In genomic region chr17:68456529-68457167, GRCh38 we compare ENCODE assay signal across 8 cellular contexts. TPM values are rescaled to one million over a fixed set of nuclear protein-coding genes. Genes with fewer than 3 reads are reported as not detected.
DNase-seq lines count a peak whose midpoint lies in the region; ATAC-seq and TF ChIP-seq lines count a peak whose summit lies in the region.

No MANE protein-coding gene starts in this region.

- H4K20me1 ChIP-seq in OCI-LY1 (ENCODE audit: insufficient read depth, low read length): no peaks in the 10 kb centered on the region
- no peaks in the 10 kb centered on the region for H4K20me1 ChIP-seq in mammary epithelial cell (ENCODE audit: insufficient read depth, low read length)

- peak overlapping the region; percentile 86 for H3K4me3 Mint-ChIP-seq in activated naive CD4-positive, alpha-beta T cell treated with anti-CD3 and anti-CD28 coated beads for 36 hours

- H3K4me1 Mint-ChIP-seq in activated naive CD4-positive, alpha-beta T cell treated with anti-CD3 and anti-CD28 coated beads for 36 hours (ENCODE audit: low read depth): peaks cover 43% of the 10 kb centered on the region

- in situ Hi-C loops in mammary epithelial cell (cut with MboI; ENCODE audit: low sequenced_read_pairs in 2 of 2): loop anchor here in 1 of 2 donors (10.0 to 25.0 kb wide), 2 partner anchors 202 to 494 kb away; no protein-coding TSS in a partner anchor

- H3K4me1 ChIP-seq in OCI-LY1 (ENCODE audit: insufficient read depth, low read length, severe bottlenecking) (peaks cover 57% of the 10 kb centered on the region), mammary epithelial cell (ENCODE audit: insufficient read depth, low read length) (peaks cover 30% of the 10 kb centered on the region), iPS-20b (ENCODE audit: insufficient read depth, low read length) (peaks cover 23% of the 10 kb centered on the region)

- no peaks in the 10 kb centered on the region for H3K9me3 Mint-ChIP-seq in activated naive CD4-positive, alpha-beta T cell treated with anti-CD3 and anti-CD28 coated beads for 36 hours
- no peaks in the 10 kb centered on the region for H3K9me3 Mint-ChIP-seq in activated naive CD4-positive, alpha-beta T cell treated with anti-CD3 and anti-CD28 coated beads, Interleukin-2, amount 50 U/mL, for 72 hours

- H3K27me3 ChIP-seq in OCI-LY1 (ENCODE audit: insufficient read depth, low read length): no peaks in the 10 kb centered on the region
- H3K27me3 ChIP-seq in mammary epithelial cell (ENCODE audit: insufficient read depth, low read length): no peaks in the 10 kb centered on the region
- H3K27me3 ChIP-seq in iPS-20b (ENCODE audit: insufficient read depth, low read length): peaks cover 16% of the 10 kb centered on the region

- ATAC-seq in activated naive CD4-positive, alpha-beta T cell treated with anti-CD3 and anti-CD28 coated beads, Interleukin-2, amount 50 U/mL, for 72 hours: no peak
- ATAC-seq in sciatic nerve (peak; percentile 83), GM21737 (IDR thresholded peaks at IDR 0.05; ENCODE audit: unreplicated experiment) (no peak), HG03521 (IDR thresholded peaks at IDR 0.05; ENCODE audit: unreplicated experiment) (no peak)

- no peaks in the 10 kb centered on the region for H3K79me2 ChIP-seq in OCI-LY1 (ENCODE audit: insufficient read depth, low read length)
- peaks cover 11% of the 10 kb centered on the region for H3K79me2 ChIP-seq in mammary epithelial cell (ENCODE audit: insufficient read depth, low read length)

- H3K27ac Mint-ChIP-seq in activated naive CD4-positive, alpha-beta T cell treated with anti-CD3 and anti-CD28 coated beads for 36 hours: no peak overlapping the region
- H3K27ac Mint-ChIP-seq in activated naive CD4-positive, alpha-beta T cell treated with anti-CD3 and anti-CD28 coated beads, Interleukin-2, amount 50 U/mL, for 72 hours: peak overlapping the region in 1 of 2 donors; percentile 65

- H3K9ac ChIP-seq in OCI-LY1 (ENCODE audit: low read length) (peak overlapping the region; percentile 59), mammary epithelial cell (ENCODE audit: insufficient read depth, low read length) (peak overlapping the region; percentile 90), iPS-20b (ENCODE audit: low read depth, low read length) (peak overlapping the region; percentile 56; the same call in 1 of the 2 replicates)

- H3K27ac ChIP-seq in OCI-LY1 (ENCODE audit: low read depth, low read length, poor library complexity, severe bottlenecking): no peak overlapping the region
- peak overlapping the region; percentile 96 for H3K27ac ChIP-seq in mammary epithelial cell (ENCODE audit: insufficient read depth, low read depth, low read length)
- no peak overlapping the region for H3K27ac ChIP-seq in iPS-20b (ENCODE audit: low read length)

- H3K36me3 ChIP-seq in OCI-LY1 (ENCODE audit: insufficient read depth, low read length) (no peaks in the 10 kb centered on the region; the same call in 1 of the 2 replicates), mammary epithelial cell (ENCODE audit: insufficient read depth, low read length) (no peaks in the 10 kb centered on the region), iPS-20b (ENCODE audit: insufficient read depth, low read depth, low read length) (0 out of 2 replicates have a peak, but pooled peaks cover 4% of the 10 kb centered on the region)

- DNase-seq in activated naive CD4-positive, alpha-beta T cell treated with anti-CD3 and anti-CD28 coated beads for 36 hours: no peak
- no peak for DNase-seq in activated naive CD4-positive, alpha-beta T cell treated with anti-CD3 and anti-CD28 coated beads, Interleukin-2, amount 50 U/mL, for 72 hours (ENCODE audit: low spot score in 2 of 2)
- DNase-seq in mammary epithelial cell (peak; percentile 87), sciatic nerve (ENCODE audit: low spot score) (peak; percentile 85)

- H3K9me3 ChIP-seq in OCI-LY1 (ENCODE audit: low read length) (no peaks in the 10 kb centered on the region), mammary epithelial cell (replicated peaks; ENCODE audit: insufficient read depth, low read length) (no peaks in the 10 kb centered on the region), iPS-20b (ENCODE audit: insufficient read depth, low read depth, low read length) (no peaks in the 10 kb centered on the region)

- H3K36me3 Mint-ChIP-seq in activated naive CD4-positive, alpha-beta T cell treated with anti-CD3 and anti-CD28 coated beads for 36 hours (ENCODE audit: low read depth): no peaks in the 10 kb centered on the region
- H3K36me3 Mint-ChIP-seq in activated naive CD4-positive, alpha-beta T cell treated with anti-CD3 and anti-CD28 coated beads, Interleukin-2, amount 50 U/mL, for 72 hours: no peaks in the 10 kb centered on the region

- H3K4me2 ChIP-seq in OCI-LY1 (ENCODE audit: low read length) (peak overlapping the region; percentile 69), mammary epithelial cell (ENCODE audit: insufficient read depth, low read depth, low read length) (peak overlapping the region; percentile 79)

- no peak for TF ChIP-seq CTCF in OCI-LY1 (IDR thresholded peaks at IDR 0.05; ENCODE audit: low read length)
- TF ChIP-seq CTCF in mammary epithelial cell (conservative IDR thresholded peaks at IDR 0.05 in 1 of 2, IDR thresholded peaks at IDR 0.05 in 1 of 2; ENCODE audit: extremely low read depth in 1 of 2, insufficient read depth in 1 of 2, low read depth in 1 of 2, low read length in 2 of 2): no peak

- H3F3A ChIP-seq in OCI-LY1 (ENCODE audit: insufficient read depth, low read length): no peaks in the 10 kb centered on the region

- peak overlapping the region; percentile 67 for H3K4me3 ChIP-seq in OCI-LY1 (ENCODE audit: low read depth, low read length, poor library complexity, severe bottlenecking)
- H3K4me3 ChIP-seq in mammary epithelial cell (replicated peaks in 1 of 3; ENCODE audit: insufficient read depth in 1 of 3, low read depth in 2 of 3, low read length in 3 of 3): peak overlapping the region; percentile 46 to 89 (median 81)
- H3K4me3 ChIP-seq in iPS-20b (ENCODE audit: low read length): peak overlapping the region; percentile 64

- H2AFZ ChIP-seq in OCI-LY1 (ENCODE audit: low read length) (no peak overlapping the region), mammary epithelial cell (ENCODE audit: low read depth, low read length) (peak overlapping the region; percentile 88)

- peaks cover 2% of the 10 kb centered on the region for H3K27me3 Mint-ChIP-seq in activated naive CD4-positive, alpha-beta T cell treated with anti-CD3 and anti-CD28 coated beads for 36 hours (ENCODE audit: low read depth)

- intact Hi-C loops in activated naive CD4-positive, alpha-beta T cell treated with anti-CD3 and anti-CD28 coated beads for 36 hours (cut with micrococcal nuclease): loop anchor here (1.0 to 2.0 kb wide), 5 partner anchors 42 to 421 kb away; partner anchors contain the start of genes ARSG, KPNA2, PRKAR1A and SLC16A6
- intact Hi-C loops in mammary epithelial cell (cut with micrococcal nuclease): loop anchor here (1.0 to 10.0 kb wide), 5 partner anchors 20 to 562 kb away; partner anchors contain the start of genes AMZ2, KPNA2 and PRKAR1A
- intact Hi-C loops in sciatic nerve (cut with DNase I): no loop called here

- no TSS peak for BruUV-seq in mammary epithelial cell (replicated peaks; lab: Mats Ljungman, UMichigan)

- dilution Hi-C loops in mammary epithelial cell (cut with HindIII; ENCODE audit: low sequenced_read_pairs): no loop called here

- 3% methylated on average over 11 of the region's 18 CpGs for WGBS in mammary epithelial cell (ENCODE audit: low coverage, missing lambda C conversion rate)

- CTCF ChIA-PET in activated naive CD4-positive, alpha-beta T cell treated with anti-CD3 and anti-CD28 coated beads for 36 hours (lab: Charles Lee): interaction anchor here (0.7 to 4.4 kb wide), 8 partner anchors 10 to 284 kb away, joined by 3 to 22 read pairs (median 6); partner anchors contain the start of gene PRKAR1A
- CTCF ChIA-PET in mammary epithelial cell (lab: Charles Lee; ENCODE audit: low non-redundant PET): no interaction called here

- H3K9me2 ChIP-seq in OCI-LY1 (ENCODE audit: low read depth, low read length): no peaks in the 10 kb centered on the region

RNA-seq across cellular contexts. Expression of gene WIPI1, which starts 0.6 kb away (rescaled TPM):
- total RNA-seq in activated naive CD4-positive, alpha-beta T cell treated with anti-CD3 and anti-CD28 coated beads for 36 hours: 10 to 100 TPM; 13.5 to 14.3 TPM
- total RNA-seq in activated naive CD4-positive, alpha-beta T cell treated with anti-CD3 and anti-CD28 coated beads, Interleukin-2, amount 50 U/mL, for 72 hours: 10 to 100 TPM; 15.2 to 22.0 TPM
- total RNA-seq in mammary epithelial cell (10 to 100 TPM; 44.9 to 79.0 TPM), sciatic nerve (46.5 TPM)
- polyA plus RNA-seq in mammary epithelial cell: 40.2 TPM
- polyA minus RNA-seq in mammary epithelial cell: 61.3 TPM

RNA-seq across cellular contexts. Expression of gene PRKAR1A, which starts 55.6 kb away (rescaled TPM):
- total RNA-seq in activated naive CD4-positive, alpha-beta T cell treated with anti-CD3 and anti-CD28 coated beads for 36 hours: 100 to 1,000 TPM; 151 TPM
- total RNA-seq in activated naive CD4-positive, alpha-beta T cell treated with anti-CD3 and anti-CD28 coated beads, Interleukin-2, amount 50 U/mL, for 72 hours: 100 to 1,000 TPM; 154 to 171 TPM
- total RNA-seq in mammary epithelial cell (100 to 1,000 TPM; 253 to 261 TPM), sciatic nerve (320 TPM)
- 129 TPM for polyA plus RNA-seq in mammary epithelial cell
- polyA minus RNA-seq in mammary epithelial cell: 360 TPM

Comparison
In these comparisons a context has a peak if more than half of its experiments do, and no peak if none do; other contexts are left out.
1. DNase-seq: peak in mammary epithelial cell (single experiment) and sciatic nerve (single experiment); none in activated naive CD4-positive, alpha-beta T cell treated with anti-CD3 and anti-CD28 coated beads for 36 hours (single experiment) and activated naive CD4-positive, alpha-beta T cell treated with anti-CD3 and anti-CD28 coated beads, Interleukin-2, amount 50 U/mL, for 72 hours (0 of 2).
2. Peak in every context shown above with its lines, with median percentiles within 50 percentile points of each other: H3K4me3 ChIP-seq and H3K9ac ChIP-seq.